Comparison of ENCODE assay signal across 1 cellular context in the genomic region with DNA sequence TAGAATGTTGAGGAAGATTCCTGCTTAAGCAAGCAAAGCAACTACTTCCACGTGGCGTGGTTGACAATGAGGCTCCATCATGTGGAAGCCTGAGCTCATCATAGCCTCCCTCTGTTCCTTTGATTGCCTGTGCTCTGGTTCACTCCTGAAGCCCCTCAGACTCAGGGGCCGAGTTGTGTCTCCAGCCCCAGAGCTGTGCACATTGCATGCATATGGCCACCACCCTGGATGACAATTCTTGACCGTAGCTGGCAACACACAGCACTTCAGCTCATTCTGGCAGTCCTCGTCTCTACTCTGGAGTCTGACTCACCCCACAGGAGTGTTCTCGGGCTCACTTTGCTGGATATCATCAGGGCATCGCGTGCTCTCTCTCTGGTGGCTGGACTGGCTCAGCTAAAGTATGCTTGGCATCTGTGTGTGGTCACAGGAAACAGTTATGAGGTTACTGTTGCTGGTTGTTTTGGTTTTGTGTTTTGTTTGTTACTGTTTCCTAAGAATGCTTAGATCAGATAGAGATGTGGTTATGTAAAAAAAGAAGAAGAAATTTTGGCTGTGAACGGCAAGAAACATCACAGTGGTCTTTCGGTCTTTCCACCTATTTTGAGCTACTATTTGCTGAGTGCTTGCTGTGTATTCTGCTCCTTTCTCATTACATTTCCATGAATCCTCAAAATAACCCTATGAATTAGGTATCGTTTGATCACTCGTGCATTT.
TF ChIP-seq lines count a peak whose summit lies in the region.

No MANE protein-coding gene starts in this region.

TF ChIP-seq in K562, 482 proteins besides CTCF, POLR2A, EP300 and RAD21 (continued from another document):
- TF ChIP-seq, protein P1, sequence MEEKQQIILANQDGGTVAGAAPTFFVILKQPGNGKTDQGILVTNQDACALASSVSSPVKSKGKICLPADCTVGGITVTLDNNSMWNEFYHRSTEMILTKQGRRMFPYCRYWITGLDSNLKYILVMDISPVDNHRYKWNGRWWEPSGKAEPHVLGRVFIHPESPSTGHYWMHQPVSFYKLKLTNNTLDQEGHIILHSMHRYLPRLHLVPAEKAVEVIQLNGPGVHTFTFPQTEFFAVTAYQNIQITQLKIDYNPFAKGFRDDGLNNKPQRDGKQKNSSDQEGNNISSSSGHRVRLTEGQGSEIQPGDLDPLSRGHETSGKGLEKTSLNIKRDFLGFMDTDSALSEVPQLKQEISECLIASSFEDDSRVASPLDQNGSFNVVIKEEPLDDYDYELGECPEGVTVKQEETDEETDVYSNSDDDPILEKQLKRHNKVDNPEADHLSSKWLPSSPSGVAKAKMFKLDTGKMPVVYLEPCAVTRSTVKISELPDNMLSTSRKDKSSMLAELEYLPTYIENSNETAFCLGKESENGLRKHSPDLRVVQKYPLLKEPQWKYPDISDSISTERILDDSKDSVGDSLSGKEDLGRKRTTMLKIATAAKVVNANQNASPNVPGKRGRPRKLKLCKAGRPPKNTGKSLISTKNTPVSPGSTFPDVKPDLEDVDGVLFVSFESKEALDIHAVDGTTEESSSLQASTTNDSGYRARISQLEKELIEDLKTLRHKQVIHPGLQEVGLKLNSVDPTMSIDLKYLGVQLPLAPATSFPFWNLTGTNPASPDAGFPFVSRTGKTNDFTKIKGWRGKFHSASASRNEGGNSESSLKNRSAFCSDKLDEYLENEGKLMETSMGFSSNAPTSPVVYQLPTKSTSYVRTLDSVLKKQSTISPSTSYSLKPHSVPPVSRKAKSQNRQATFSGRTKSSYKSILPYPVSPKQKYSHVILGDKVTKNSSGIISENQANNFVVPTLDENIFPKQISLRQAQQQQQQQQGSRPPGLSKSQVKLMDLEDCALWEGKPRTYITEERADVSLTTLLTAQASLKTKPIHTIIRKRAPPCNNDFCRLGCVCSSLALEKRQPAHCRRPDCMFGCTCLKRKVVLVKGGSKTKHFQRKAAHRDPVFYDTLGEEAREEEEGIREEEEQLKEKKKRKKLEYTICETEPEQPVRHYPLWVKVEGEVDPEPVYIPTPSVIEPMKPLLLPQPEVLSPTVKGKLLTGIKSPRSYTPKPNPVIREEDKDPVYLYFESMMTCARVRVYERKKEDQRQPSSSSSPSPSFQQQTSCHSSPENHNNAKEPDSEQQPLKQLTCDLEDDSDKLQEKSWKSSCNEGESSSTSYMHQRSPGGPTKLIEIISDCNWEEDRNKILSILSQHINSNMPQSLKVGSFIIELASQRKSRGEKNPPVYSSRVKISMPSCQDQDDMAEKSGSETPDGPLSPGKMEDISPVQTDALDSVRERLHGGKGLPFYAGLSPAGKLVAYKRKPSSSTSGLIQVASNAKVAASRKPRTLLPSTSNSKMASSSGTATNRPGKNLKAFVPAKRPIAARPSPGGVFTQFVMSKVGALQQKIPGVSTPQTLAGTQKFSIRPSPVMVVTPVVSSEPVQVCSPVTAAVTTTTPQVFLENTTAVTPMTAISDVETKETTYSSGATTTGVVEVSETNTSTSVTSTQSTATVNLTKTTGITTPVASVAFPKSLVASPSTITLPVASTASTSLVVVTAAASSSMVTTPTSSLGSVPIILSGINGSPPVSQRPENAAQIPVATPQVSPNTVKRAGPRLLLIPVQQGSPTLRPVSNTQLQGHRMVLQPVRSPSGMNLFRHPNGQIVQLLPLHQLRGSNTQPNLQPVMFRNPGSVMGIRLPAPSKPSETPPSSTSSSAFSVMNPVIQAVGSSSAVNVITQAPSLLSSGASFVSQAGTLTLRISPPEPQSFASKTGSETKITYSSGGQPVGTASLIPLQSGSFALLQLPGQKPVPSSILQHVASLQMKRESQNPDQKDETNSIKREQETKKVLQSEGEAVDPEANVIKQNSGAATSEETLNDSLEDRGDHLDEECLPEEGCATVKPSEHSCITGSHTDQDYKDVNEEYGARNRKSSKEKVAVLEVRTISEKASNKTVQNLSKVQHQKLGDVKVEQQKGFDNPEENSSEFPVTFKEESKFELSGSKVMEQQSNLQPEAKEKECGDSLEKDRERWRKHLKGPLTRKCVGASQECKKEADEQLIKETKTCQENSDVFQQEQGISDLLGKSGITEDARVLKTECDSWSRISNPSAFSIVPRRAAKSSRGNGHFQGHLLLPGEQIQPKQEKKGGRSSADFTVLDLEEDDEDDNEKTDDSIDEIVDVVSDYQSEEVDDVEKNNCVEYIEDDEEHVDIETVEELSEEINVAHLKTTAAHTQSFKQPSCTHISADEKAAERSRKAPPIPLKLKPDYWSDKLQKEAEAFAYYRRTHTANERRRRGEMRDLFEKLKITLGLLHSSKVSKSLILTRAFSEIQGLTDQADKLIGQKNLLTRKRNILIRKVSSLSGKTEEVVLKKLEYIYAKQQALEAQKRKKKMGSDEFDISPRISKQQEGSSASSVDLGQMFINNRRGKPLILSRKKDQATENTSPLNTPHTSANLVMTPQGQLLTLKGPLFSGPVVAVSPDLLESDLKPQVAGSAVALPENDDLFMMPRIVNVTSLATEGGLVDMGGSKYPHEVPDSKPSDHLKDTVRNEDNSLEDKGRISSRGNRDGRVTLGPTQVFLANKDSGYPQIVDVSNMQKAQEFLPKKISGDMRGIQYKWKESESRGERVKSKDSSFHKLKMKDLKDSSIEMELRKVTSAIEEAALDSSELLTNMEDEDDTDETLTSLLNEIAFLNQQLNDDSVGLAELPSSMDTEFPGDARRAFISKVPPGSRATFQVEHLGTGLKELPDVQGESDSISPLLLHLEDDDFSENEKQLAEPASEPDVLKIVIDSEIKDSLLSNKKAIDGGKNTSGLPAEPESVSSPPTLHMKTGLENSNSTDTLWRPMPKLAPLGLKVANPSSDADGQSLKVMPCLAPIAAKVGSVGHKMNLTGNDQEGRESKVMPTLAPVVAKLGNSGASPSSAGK (IDR thresholded peaks at IDR 0.05), result peak; percentile 51; the same call in 1 of the 2 replicates
- TF ChIP-seq, protein P2, sequence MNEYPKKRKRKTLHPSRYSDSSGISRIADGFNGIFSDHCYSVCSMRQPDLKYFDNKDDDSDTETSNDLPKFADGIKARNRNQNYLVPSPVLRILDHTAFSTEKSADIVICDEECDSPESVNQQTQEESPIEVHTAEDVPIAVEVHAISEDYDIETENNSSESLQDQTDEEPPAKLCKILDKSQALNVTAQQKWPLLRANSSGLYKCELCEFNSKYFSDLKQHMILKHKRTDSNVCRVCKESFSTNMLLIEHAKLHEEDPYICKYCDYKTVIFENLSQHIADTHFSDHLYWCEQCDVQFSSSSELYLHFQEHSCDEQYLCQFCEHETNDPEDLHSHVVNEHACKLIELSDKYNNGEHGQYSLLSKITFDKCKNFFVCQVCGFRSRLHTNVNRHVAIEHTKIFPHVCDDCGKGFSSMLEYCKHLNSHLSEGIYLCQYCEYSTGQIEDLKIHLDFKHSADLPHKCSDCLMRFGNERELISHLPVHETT (CRISPR knock-in tag; conservative IDR thresholded peaks at IDR 0.05 in 1 of 2, IDR thresholded peaks at IDR 0.05 in 1 of 2), result 0 out of 4 replicates have a peak, but pooled peaks of 1 of the 2 experiments have one; percentile 25
- TF ChIP-seq, protein P3, sequence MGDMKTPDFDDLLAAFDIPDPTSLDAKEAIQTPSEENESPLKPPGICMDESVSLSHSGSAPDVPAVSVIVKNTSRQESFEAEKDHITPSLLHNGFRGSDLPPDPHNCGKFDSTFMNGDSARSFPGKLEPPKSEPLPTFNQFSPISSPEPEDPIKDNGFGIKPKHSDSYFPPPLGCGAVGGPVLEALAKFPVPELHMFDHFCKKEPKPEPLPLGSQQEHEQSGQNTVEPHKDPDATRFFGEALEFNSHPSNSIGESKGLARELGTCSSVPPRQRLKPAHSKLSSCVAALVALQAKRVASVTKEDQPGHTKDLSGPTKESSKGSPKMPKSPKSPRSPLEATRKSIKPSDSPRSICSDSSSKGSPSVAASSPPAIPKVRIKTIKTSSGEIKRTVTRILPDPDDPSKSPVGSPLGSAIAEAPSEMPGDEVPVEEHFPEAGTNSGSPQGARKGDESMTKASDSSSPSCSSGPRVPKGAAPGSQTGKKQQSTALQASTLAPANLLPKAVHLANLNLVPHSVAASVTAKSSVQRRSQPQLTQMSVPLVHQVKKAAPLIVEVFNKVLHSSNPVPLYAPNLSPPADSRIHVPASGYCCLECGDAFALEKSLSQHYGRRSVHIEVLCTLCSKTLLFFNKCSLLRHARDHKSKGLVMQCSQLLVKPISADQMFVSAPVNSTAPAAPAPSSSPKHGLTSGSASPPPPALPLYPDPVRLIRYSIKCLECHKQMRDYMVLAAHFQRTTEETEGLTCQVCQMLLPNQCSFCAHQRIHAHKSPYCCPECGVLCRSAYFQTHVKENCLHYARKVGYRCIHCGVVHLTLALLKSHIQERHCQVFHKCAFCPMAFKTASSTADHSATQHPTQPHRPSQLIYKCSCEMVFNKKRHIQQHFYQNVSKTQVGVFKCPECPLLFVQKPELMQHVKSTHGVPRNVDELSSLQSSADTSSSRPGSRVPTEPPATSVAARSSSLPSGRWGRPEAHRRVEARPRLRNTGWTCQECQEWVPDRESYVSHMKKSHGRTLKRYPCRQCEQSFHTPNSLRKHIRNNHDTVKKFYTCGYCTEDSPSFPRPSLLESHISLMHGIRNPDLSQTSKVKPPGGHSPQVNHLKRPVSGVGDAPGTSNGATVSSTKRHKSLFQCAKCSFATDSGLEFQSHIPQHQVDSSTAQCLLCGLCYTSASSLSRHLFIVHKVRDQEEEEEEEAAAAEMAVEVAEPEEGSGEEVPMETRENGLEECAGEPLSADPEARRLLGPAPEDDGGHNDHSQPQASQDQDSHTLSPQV (IDR thresholded peaks at IDR 0.05), result peak; percentile 77; the same call in 1 of the 2 replicates
- no peak for TF ChIP-seq GABPB2 (CRISPR knock-in tag; conservative IDR thresholded peaks at IDR 0.05)
- 0 out of 2 replicates have a peak, but pooled peaks have one; percentile 20 for TF ChIP-seq SMAD4 (CRISPR knock-in tag; conservative IDR thresholded peaks at IDR 0.05)
- TF ChIP-seq SAFB2 (IDR thresholded peaks at IDR 0.05; ENCODE audit: borderline replicate concordance, low read depth, low read length, severe bottlenecking), result no peak
- TF ChIP-seq, protein P4, sequence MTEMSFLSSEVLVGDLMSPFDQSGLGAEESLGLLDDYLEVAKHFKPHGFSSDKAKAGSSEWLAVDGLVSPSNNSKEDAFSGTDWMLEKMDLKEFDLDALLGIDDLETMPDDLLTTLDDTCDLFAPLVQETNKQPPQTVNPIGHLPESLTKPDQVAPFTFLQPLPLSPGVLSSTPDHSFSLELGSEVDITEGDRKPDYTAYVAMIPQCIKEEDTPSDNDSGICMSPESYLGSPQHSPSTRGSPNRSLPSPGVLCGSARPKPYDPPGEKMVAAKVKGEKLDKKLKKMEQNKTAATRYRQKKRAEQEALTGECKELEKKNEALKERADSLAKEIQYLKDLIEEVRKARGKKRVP (CRISPR knock-in tag; IDR thresholded peaks at IDR 0.05), result no peak
- peak; percentile 48; the same call in 1 of the 2 replicates for TF ChIP-seq MEF2D (tag; conservative IDR thresholded peaks at IDR 0.05; ENCODE audit: low read depth)
- TF ChIP-seq TBL1XR1 (IDR thresholded peaks at IDR 0.05; ENCODE audit: low read length in 2 of 2), result no peak
- no peak for TF ChIP-seq SAFB (IDR thresholded peaks at IDR 0.05; ENCODE audit: borderline replicate concordance, low read depth, low read length)
